Comparison of ENCODE assay signal across 8 cellular contexts in the genomic region with DNA sequence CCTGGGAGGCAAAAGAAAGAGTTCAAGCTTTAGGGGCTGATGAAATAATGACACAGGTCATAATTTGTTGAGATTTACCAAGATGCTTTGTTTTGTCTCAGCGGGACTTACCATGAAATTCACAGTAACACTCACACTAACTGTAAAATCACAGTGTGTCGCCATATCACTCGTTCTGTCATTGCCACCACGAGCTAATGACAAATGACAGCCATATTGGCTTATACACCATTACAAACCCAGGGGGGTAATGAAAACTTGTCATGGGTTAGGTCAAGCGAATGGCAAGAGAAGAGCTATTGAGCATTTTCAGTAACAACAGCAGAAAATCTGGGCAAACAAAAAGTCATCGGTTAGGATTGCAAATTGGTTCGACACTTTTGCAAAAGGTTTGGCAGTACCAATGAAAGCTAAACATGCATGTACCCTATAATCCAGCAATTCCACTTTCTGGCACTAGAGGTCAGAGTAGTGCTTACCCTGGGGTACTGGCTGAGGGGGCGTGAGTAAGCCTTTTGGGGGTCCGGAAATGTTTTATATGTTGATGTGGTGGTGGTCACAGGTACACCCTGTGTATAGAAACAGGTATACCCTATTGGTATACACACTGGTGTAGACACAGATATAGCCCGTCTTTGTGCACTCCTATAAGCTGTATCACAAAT.
DNase-seq lines count a peak whose midpoint lies in the region; ATAC-seq and TF ChIP-seq lines count a peak whose summit lies in the region.

No MANE protein-coding gene starts in this region.

- TF ChIP-seq CTCF in AG04450 (IDR thresholded peaks at IDR 0.05; ENCODE audit: low read depth, low read length) (peak; percentile 52), GM12872 (IDR thresholded peaks at IDR 0.05; ENCODE audit: insufficient read depth, low read depth, low read length) (peak; percentile 66), OCI-LY7 (conservative IDR thresholded peaks at IDR 0.05; ENCODE audit: low read length) (peak; percentile 76), foreskin fibroblast (IDR thresholded peaks at IDR 0.05; ENCODE audit: low read depth, low read length) (peak; percentile 27), stomach (IDR thresholded peaks at IDR 0.05) (peak in 3 of 7 experiments; percentile 11 to 25 (median 22))

- no peak overlapping the region for H3K4me2 ChIP-seq in OCI-LY7 (ENCODE audit: low read length)

- POLR2A ChIA-PET in AG04450 (lab: Yijun Ruan, JAX) (no interaction called here), OCI-LY7 (lab: Charles Lee) (no interaction called here)

- DNase-seq in AG04450 (ENCODE audit: low read depth, low spot score) (no peak), OCI-LY7 (ENCODE audit: low spot score) (peak; percentile 32), foreskin fibroblast (peak in 1 of 2 donors; percentile 4), stomach (no peak), GOT3 (lab: John Stamatoyannopoulos, UW) (no peak), substantia nigra (lab: John Stamatoyannopoulos, UW) (no peak)

- CTCF ChIA-PET in AG04450 (lab: Charles Lee) (interaction anchor here (0.7 to 2.3 kb wide), 4 partner anchors 11 to 433 kb away, joined by 3 to 15 read pairs (median 4); no protein-coding TSS in a partner anchor), OCI-LY7 (lab: Charles Lee; ENCODE audit: unreplicated experiment) (no interaction called here)

- H3K36me3 ChIP-seq in OCI-LY7 (ENCODE audit: insufficient read depth, low read length) (no peaks in the 10 kb centered on the region), stomach (no peaks in the 10 kb centered on the region)

- no peaks in the 10 kb centered on the region for H3K27me3 ChIP-seq in AG04450 (ENCODE audit: control insufficient read depth, insufficient read depth, low read length)
- H3K27me3 ChIP-seq in stomach: peaks cover 0 to 4% (median 0%) of the 10 kb centered on the region in 3 donors

- intact Hi-C loops in OCI-LY7 (cut with micrococcal nuclease; ENCODE audit: unreplicated experiment) (loop anchor here (2.0 kb wide), 1 partner anchor 432 kb away; no protein-coding TSS in a partner anchor), stomach (cut with DNase I; ENCODE audit: low total_unique reads) (no loop called here)

- 52 to 70% (median 59%) methylated on average over 10 of the region's 10 CpGs for WGBS in stomach, 5 donors

- H3K9me2 ChIP-seq in OCI-LY7 (ENCODE audit: insufficient read depth, low read length): no peaks in the 10 kb centered on the region

- no peaks in the 10 kb centered on the region for H3K9me3 ChIP-seq in AG04450 (ENCODE audit: control insufficient read depth, insufficient read depth, low read length)
- H3K9me3 ChIP-seq in OCI-LY7 (ENCODE audit: low read length): no peaks in the 10 kb centered on the region
- H3K9me3 ChIP-seq in stomach: no peaks in the 10 kb centered on the region

- H4K20me1 ChIP-seq in OCI-LY7 (ENCODE audit: insufficient read depth, low read length): no peaks in the 10 kb centered on the region

- no peak for TF ChIP-seq POLR2A in stomach (IDR thresholded peaks at IDR 0.05)

- H3K4me3 ChIP-seq in AG04450 (ENCODE audit: low read depth, low read length) (no peak overlapping the region), OCI-LY7 (ENCODE audit: low read depth, low read length, poor library complexity, severe bottlenecking) (no peak overlapping the region), foreskin fibroblast (ENCODE audit: low read depth in 1 of 2, low read length in 2 of 2) (no peak overlapping the region), stomach (no peak overlapping the region)

- H3K27ac ChIP-seq in AG04450 (ENCODE audit: low read depth, low read length): no peak overlapping the region
- no peak overlapping the region for H3K27ac ChIP-seq in OCI-LY7 (ENCODE audit: low read depth, low read length, poor library complexity, severe bottlenecking)
- H3K27ac ChIP-seq in stomach: no peak overlapping the region
- no peak overlapping the region for H3K27ac ChIP-seq in substantia nigra (ENCODE audit: low read depth, low read length, poor library complexity, severe bottlenecking)

- H3K4me1 ChIP-seq in OCI-LY7 (ENCODE audit: insufficient read depth, low read length, poor library complexity, severe bottlenecking) (no peaks in the 10 kb centered on the region), stomach (no peaks in the 10 kb centered on the region)

- H2AFZ ChIP-seq in OCI-LY7 (ENCODE audit: low read length): no peak overlapping the region

- no TSS peak for BruUV-seq in OCI-LY7 (replicated peaks; lab: Mats Ljungman, UMichigan)

- no peaks in the 10 kb centered on the region for H3K79me2 ChIP-seq in OCI-LY7 (ENCODE audit: insufficient read depth, low read depth, low read length)

- no peak for TF ChIP-seq EP300 in stomach (IDR thresholded peaks at IDR 0.05)

- ATAC-seq in HG02678 (IDR thresholded peaks at IDR 0.05; ENCODE audit: unreplicated experiment): no peak
